ENCODE assay signal across 8 cellular contexts in genomic region chr2:218898109-218898878, GRCh38.
DNase-seq lines count a peak whose midpoint lies in the region; ATAC-seq and TF ChIP-seq lines count a peak whose summit lies in the region.

No MANE protein-coding gene starts in this region.

- TF ChIP-seq CTCF in epithelial cell of esophagus (IDR thresholded peaks at IDR 0.05; ENCODE audit: insufficient read depth, low read depth, low read length, missing control alignments) (peak; percentile 86), nephron progenitor cell (IDR thresholded peaks at IDR 0.05) (peak; percentile 97)

- H3K4me3 Mint-ChIP-seq in nephron progenitor cell = peak overlapping the region; percentile 34

- H3K9me3 Mint-ChIP-seq in nephron progenitor cell = peaks cover 21% of the 10 kb centered on the region

- H3K27me3 Mint-ChIP-seq in nephron progenitor cell (ENCODE audit: low read depth, poor library complexity) = peaks cover 100% of the 10 kb centered on the region

- H3K4me1 Mint-ChIP-seq in nephron progenitor cell = peaks cover 25% of the 10 kb centered on the region

- peak; percentile 50 for ATAC-seq in HG02885 (IDR thresholded peaks at IDR 0.05; ENCODE audit: poor library complexity, unreplicated experiment)

- no peak overlapping the region for H3K4me3 ChIP-seq in epithelial cell of esophagus (ENCODE audit: low read length)

- no peak overlapping the region for H3K27ac ChIP-seq in substantia nigra (ENCODE audit: low read depth, low read length, poor library complexity, severe bottlenecking)

- no peaks in the 10 kb centered on the region for H3K36me3 Mint-ChIP-seq in nephron progenitor cell (ENCODE audit: low read depth)

- DNase-seq in NCI-H1417 (lab: John Stamatoyannopoulos, UW) = peak; percentile 30 to 65 (median 58)
- no peak for DNase-seq in NCI-H1417 treated with DMSO at 0.1 percent for 48 hours (lab: John Stamatoyannopoulos, UW)
- peak; percentile 24 for DNase-seq in NCI-H774 (lab: John Stamatoyannopoulos, UW)
- DNase-seq in activated CD8-positive, alpha-beta memory T cell treated with anti-CD3 and anti-CD28 coated beads, Interleukin-2, amount 50 U/mL, for 4 hours = peak; percentile 84
- peak; percentile 55 for DNase-seq in epithelial cell of esophagus (ENCODE audit: low read depth)
- peak; percentile 90 for DNase-seq in nephron progenitor cell
- peak in 34 of 49 donors; percentile 8 to 78 (median 35) for DNase-seq in substantia nigra (lab: John Stamatoyannopoulos, UW)

- H3K27ac Mint-ChIP-seq in nephron progenitor cell = no peak overlapping the region
